1 cellular context compared by ENCODE assay signal in the genomic region with DNA sequence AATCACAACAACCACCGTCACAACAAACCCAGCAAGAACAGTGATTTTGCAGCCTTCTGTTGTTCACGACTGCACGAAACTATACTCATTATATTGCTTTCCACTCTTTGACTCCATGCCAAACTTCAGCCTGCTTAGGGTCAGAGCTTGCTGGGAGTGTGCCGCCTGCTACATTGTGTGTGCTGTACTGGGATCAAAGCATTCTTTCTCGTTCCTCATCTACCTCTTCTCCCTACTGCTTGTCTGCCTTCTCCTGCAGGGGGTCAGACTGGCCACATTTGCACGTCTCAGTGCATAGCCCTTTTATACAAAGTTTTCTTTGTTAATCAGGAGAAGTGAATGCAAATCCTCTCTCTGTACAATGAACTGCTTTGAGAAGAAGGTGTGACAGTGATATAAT.
TF ChIP-seq lines count a peak whose summit lies in the region.

No MANE protein-coding gene starts in this region.

TF ChIP-seq in K562, 482 proteins besides CTCF, POLR2A, EP300 and RAD21 (continued from another document):
- TF ChIP-seq HDGF (IDR thresholded peaks at IDR 0.05) (no peak), ZNF431 (CRISPR knock-in tag; IDR thresholded peaks at IDR 0.05) (no peak), JUNB (CRISPR knock-in tag; conservative IDR thresholded peaks at IDR 0.05) (no peak), SMAD1 (IDR thresholded peaks at IDR 0.05; ENCODE audit: low read depth, low read length, partially characterized antibody) (no peak), MCM3 (IDR thresholded peaks at IDR 0.05) (no peak), MEF2D (tag; conservative IDR thresholded peaks at IDR 0.05; ENCODE audit: low read depth) (no peak), SNIP1 (IDR thresholded peaks at IDR 0.05; ENCODE audit: low read depth) (no peak)
- TF ChIP-seq, protein P1, sequence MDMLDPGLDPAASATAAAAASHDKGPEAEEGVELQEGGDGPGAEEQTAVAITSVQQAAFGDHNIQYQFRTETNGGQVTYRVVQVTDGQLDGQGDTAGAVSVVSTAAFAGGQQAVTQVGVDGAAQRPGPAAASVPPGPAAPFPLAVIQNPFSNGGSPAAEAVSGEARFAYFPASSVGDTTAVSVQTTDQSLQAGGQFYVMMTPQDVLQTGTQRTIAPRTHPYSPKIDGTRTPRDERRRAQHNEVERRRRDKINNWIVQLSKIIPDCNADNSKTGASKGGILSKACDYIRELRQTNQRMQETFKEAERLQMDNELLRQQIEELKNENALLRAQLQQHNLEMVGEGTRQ (CRISPR knock-in tag; IDR thresholded peaks at IDR 0.05) = no peak
- TF ChIP-seq, protein P2, sequence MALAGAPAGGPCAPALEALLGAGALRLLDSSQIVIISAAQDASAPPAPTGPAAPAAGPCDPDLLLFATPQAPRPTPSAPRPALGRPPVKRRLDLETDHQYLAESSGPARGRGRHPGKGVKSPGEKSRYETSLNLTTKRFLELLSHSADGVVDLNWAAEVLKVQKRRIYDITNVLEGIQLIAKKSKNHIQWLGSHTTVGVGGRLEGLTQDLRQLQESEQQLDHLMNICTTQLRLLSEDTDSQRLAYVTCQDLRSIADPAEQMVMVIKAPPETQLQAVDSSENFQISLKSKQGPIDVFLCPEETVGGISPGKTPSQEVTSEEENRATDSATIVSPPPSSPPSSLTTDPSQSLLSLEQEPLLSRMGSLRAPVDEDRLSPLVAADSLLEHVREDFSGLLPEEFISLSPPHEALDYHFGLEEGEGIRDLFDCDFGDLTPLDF (CRISPR knock-in tag; IDR thresholded peaks at IDR 0.05) = no peak
- TF ChIP-seq, protein P3, sequence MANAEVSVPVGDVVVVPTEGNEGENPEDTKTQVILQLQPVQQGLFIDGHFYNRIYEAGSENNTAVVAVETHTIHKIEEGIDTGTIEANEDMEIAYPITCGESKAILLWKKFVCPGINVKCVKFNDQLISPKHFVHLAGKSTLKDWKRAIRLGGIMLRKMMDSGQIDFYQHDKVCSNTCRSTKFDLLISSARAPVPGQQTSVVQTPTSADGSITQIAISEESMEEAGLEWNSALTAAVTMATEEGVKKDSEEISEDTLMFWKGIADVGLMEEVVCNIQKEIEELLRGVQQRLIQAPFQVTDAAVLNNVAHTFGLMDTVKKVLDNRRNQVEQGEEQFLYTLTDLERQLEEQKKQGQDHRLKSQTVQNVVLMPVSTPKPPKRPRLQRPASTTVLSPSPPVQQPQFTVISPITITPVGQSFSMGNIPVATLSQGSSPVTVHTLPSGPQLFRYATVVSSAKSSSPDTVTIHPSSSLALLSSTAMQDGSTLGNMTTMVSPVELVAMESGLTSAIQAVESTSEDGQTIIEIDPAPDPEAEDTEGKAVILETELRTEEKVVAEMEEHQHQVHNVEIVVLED (CRISPR knock-in tag; IDR thresholded peaks at IDR 0.05) = no peak
